14 cellular contexts compared by ENCODE assay signal in genomic region chr1:186792870-186793581, GRCh38. TPM values are rescaled to one million over a fixed set of nuclear protein-coding genes. Genes with fewer than 3 reads are reported as not detected.
DNase-seq lines count a peak whose midpoint lies in the region; ATAC-seq, FAIRE-seq and TF ChIP-seq lines count a peak whose summit lies in the region.
"Had no signal": no experiment of that assay in that cellular context is flagged by ENCODE, and none has a peak within 500 bp of the region (broad histone marks: within the 10 kb centered on the region; RNA-seq: fewer than 3 reads in every experiment).

No MANE protein-coding gene starts in this region.

- H3K27ac ChIP-seq in ACC112 (ENCODE audit: low read depth, low read length) (peak overlapping the region; percentile 16; the same call in 1 of the 2 replicates), IMR-90 (ENCODE audit: insufficient read depth, low read length) (no peak overlapping the region), astrocyte (ENCODE audit: low read depth, low read length) (peak overlapping the region; percentile 34)
- H3K27ac ChIP-seq: esophagus squamous epithelium, stomach had no signal

- H2BK15ac ChIP-seq in IMR-90 (ENCODE audit: low read depth, low read length) = 0 out of 3 replicates have a peak overlapping the region, but pooled peaks have one; percentile 54

- no peaks in the 10 kb centered on the region for H3K36me3 Mint-ChIP-seq in astrocyte (ENCODE audit: low read depth, unreplicated experiment)

- H3K9me3 ChIP-seq in IMR-90 (ENCODE audit: control insufficient read depth, insufficient read depth, low read length) = no peaks in the 10 kb centered on the region
- no peaks in the 10 kb centered on the region for H3K9me3 ChIP-seq in astrocyte (ENCODE audit: insufficient read depth, low read depth, low read length)
- H3K9me3 ChIP-seq: esophagus squamous epithelium, stomach had no signal

- no peak overlapping the region for H3K23ac ChIP-seq in IMR-90 (ENCODE audit: low read depth, low read length)

- intact Hi-C loops in IMR-90 (cut with micrococcal nuclease) = no loop called here

- H3K14ac ChIP-seq in IMR-90 (replicated peaks; ENCODE audit: low read depth, low read length) = no peak overlapping the region

- peak; percentile 41 for DNase-seq in IMR-90
- DNase-seq in astrocyte (ENCODE audit: low read depth) = peak; percentile 81
- no peak for DNase-seq in stimulated activated CD4-positive, alpha-beta T cell treated with anti-CD3 and anti-CD28 coated beads, Interleukin-1b, Interleukin-23, amount 100 ng/mL, for 48 hours
- no peak for DNase-seq in RPMI8226
- DNase-seq: activated gamma-delta T cell, DMS79 treated with DMSO at 0.1 percent for 48 hours, esophagus squamous epithelium, NCI-H1436 treated with DMSO at 0.1 percent for 48 hours, stomach had no signal

- H3K27me3 Mint-ChIP-seq in astrocyte (ENCODE audit: low read depth, unreplicated experiment) = no peaks in the 10 kb centered on the region

- no peak for FAIRE-seq in astrocyte (lab: Jason Lieb, UNC)
- FAIRE-seq: GM12891 had no signal

- peak overlapping the region; percentile 26; the same call in 1 of the 2 replicates for H3K56ac ChIP-seq in IMR-90 (ENCODE audit: extremely low read depth, insufficient read depth, low read length)

- H3K4me3 ChIP-seq in ACC112 (ENCODE audit: low read depth, low read length) = no peak overlapping the region
- no peak overlapping the region for H3K4me3 ChIP-seq in IMR-90 (ENCODE audit: insufficient read depth, low read depth, low read length)
- no peak overlapping the region for H3K4me3 ChIP-seq in astrocyte (ENCODE audit: insufficient read depth, low read depth, low read length)
- H3K4me3 ChIP-seq: esophagus squamous epithelium, stomach had no signal

- no peaks in the 10 kb centered on the region; the same call in 1 of the 2 replicates for H3K9me1 ChIP-seq in IMR-90 (ENCODE audit: insufficient read depth, low read length)

- no peaks in the 10 kb centered on the region for H3K9me3 Mint-ChIP-seq in astrocyte (ENCODE audit: unreplicated experiment)

- no peak for TF ChIP-seq RAD21 in IMR-90 (IDR thresholded peaks at IDR 0.05; ENCODE audit: low read length)

- H4K5ac ChIP-seq in IMR-90 (ENCODE audit: low read depth, low read length) = no peak overlapping the region

- H4K8ac ChIP-seq in IMR-90 (ENCODE audit: low read depth in 2 of 2, low read length in 2 of 2) = 0 out of 4 replicates have a peak overlapping the region, but pooled peaks of 1 of the 2 experiments have one; percentile 40

- no CpG with 5 or more reads among the region's 7 CpGs for WGBS in IMR-90 (ENCODE audit: extremely low coverage in 2 of 2, insufficient read length in 1 of 2), 2 experiments

- no peak overlapping the region for H3K4me3 Mint-ChIP-seq in astrocyte (ENCODE audit: unreplicated experiment)

- no peak overlapping the region; the same call in 1 of the 2 replicates for H3K4me2 ChIP-seq in IMR-90 (ENCODE audit: low read depth, low read length)
- peak overlapping the region; percentile 31 for H3K4me2 ChIP-seq in astrocyte (ENCODE audit: low read length)

- H3K36me3 ChIP-seq in ACC112 (ENCODE audit: insufficient read depth, low read length) (no peaks in the 10 kb centered on the region), IMR-90 (ENCODE audit: control insufficient read depth, insufficient read depth, low read length) (no peaks in the 10 kb centered on the region), astrocyte (ENCODE audit: insufficient read depth, low read length) (no peaks in the 10 kb centered on the region)
- H3K36me3 ChIP-seq: esophagus squamous epithelium, stomach had no signal

- H2AK9ac ChIP-seq in IMR-90 (replicated peaks; ENCODE audit: low read depth, low read length, poor library complexity) = no peak overlapping the region

- POLR2A ChIA-PET in IMR-90 (lab: Charles Lee; ENCODE audit: unreplicated experiment) = no interaction called here

- H3K9ac ChIP-seq in IMR-90 (ENCODE audit: low read depth, low read length) (no peak overlapping the region), astrocyte (ENCODE audit: low read length) (no peak overlapping the region)

- no peak overlapping the region; the same call in 1 of the 2 replicates for H3K18ac ChIP-seq in IMR-90 (ENCODE audit: low read depth, low read length)

- dilution Hi-C loops in IMR-90 (cut with HindIII; ENCODE audit: low sequenced_read_pairs, unreplicated experiment) = no loop called here

- no peak overlapping the region; the same call in 1 of the 2 replicates for H2BK120ac ChIP-seq in IMR-90 (ENCODE audit: low read depth, low read length)

- H2AFZ ChIP-seq in ACC112 (ENCODE audit: low read length, unreplicated experiment) (no peak overlapping the region), IMR-90 (replicated peaks; ENCODE audit: low read length, poor library complexity) (no peak overlapping the region), astrocyte (ENCODE audit: low read depth, low read length) (no peak overlapping the region)

- peak overlapping the region; percentile 72; the same call in 1 of the 2 replicates for H2BK20ac ChIP-seq in IMR-90 (ENCODE audit: low read depth, low read length)

- H4K91ac ChIP-seq in IMR-90 (ENCODE audit: insufficient read depth, low read depth, low read length) = no peak overlapping the region

- H4K20me1 ChIP-seq in IMR-90 (ENCODE audit: insufficient read depth, low read length) (no peaks in the 10 kb centered on the region), astrocyte (ENCODE audit: insufficient read depth, low read length) (no peaks in the 10 kb centered on the region)

- no peak overlapping the region for H3K27ac Mint-ChIP-seq in astrocyte (ENCODE audit: unreplicated experiment)

- H3K27me3 ChIP-seq in ACC112 (ENCODE audit: insufficient read depth, low read length) (no peaks in the 10 kb centered on the region), IMR-90 (ENCODE audit: control insufficient read depth, insufficient read depth, low read length) (no peaks in the 10 kb centered on the region), astrocyte (ENCODE audit: insufficient read depth, low read length) (no peaks in the 10 kb centered on the region)
- H3K27me3 ChIP-seq: esophagus squamous epithelium, stomach had no signal

- H2BK5ac ChIP-seq in IMR-90 (ENCODE audit: low read depth, low read length, poor library complexity, severe bottlenecking) = peak overlapping the region; percentile 65

- H3K4me1 Mint-ChIP-seq in astrocyte (ENCODE audit: low read depth, unreplicated experiment) = peaks cover 2% of the 10 kb centered on the region

- ATAC-seq in GM21390 (IDR thresholded peaks at IDR 0.05; ENCODE audit: unreplicated experiment) = peak; percentile 51
- no peak for ATAC-seq in IMR-90 (ENCODE audit: low read depth)
- ATAC-seq in HG02885 (IDR thresholded peaks at IDR 0.05; ENCODE audit: poor library complexity, unreplicated experiment) = no peak
- ATAC-seq in GM19023 (IDR thresholded peaks at IDR 0.05; ENCODE audit: unreplicated experiment) = no peak

- no peaks in the 10 kb centered on the region for H3K79me1 ChIP-seq in IMR-90 (ENCODE audit: low read depth in 1 of 2, low read length in 2 of 2)

- H3K4ac ChIP-seq in IMR-90 (ENCODE audit: low read depth, low read length) = peak overlapping the region; percentile 61; the same call in 1 of the 2 replicates

- H2AK5ac ChIP-seq in IMR-90 (ENCODE audit: low read depth, low read length) = no peak overlapping the region

- BruUV-seq in IMR-90 (replicated peaks; lab: Mats Ljungman, UMichigan) = no TSS peak

- in situ Hi-C loops in IMR-90 (cut with MboI; ENCODE audit: low sequenced_read_pairs) = no loop called here

- H3K4me1 ChIP-seq in ACC112 (ENCODE audit: control insufficient read depth, insufficient read depth, low read length, unreplicated experiment) = no peaks in the 10 kb centered on the region
- H3K4me1 ChIP-seq in IMR-90 (ENCODE audit: control insufficient read depth, insufficient read depth, low read length) = no peaks in the 10 kb centered on the region; the same call in 1 of the 2 replicates
- H3K4me1 ChIP-seq in astrocyte (ENCODE audit: insufficient read depth, low read length) = no peaks in the 10 kb centered on the region
- H3K4me1 ChIP-seq: esophagus squamous epithelium, stomach had no signal

- TF ChIP-seq CTCF in IMR-90 (conservative IDR thresholded peaks at IDR 0.05; ENCODE audit: low read depth, low read length) (no peak), astrocyte (IDR thresholded peaks at IDR 0.05; ENCODE audit: insufficient read depth, low read depth, low read length) (no peak)

- CTCF ChIA-PET in IMR-90 (lab: Yijun Ruan, JAX) = interaction anchor here (0.6 kb wide), 1 partner anchor 87 kb away, joined by 3 read pairs; no protein-coding TSS in a partner anchor

- TF ChIP-seq POLR2A in IMR-90 (IDR thresholded peaks at IDR 0.05; ENCODE audit: low read depth, low read length) = no peak

- no peaks in the 10 kb centered on the region for H3K79me2 ChIP-seq in ACC112 (ENCODE audit: control insufficient read depth, insufficient read depth, low read length, unreplicated experiment)
- H3K79me2 ChIP-seq in astrocyte (ENCODE audit: insufficient read depth, low read length) = no peaks in the 10 kb centered on the region

TF ChIP-seq in IMR-90, 13 proteins besides CTCF, POLR2A, EP300 and RAD21 (continues in another document):
- TF ChIP-seq MXI1 (IDR thresholded peaks at IDR 0.05; ENCODE audit: borderline replicate concordance, low read depth, low read length) (no peak), RFX5 (IDR thresholded peaks at IDR 0.05; ENCODE audit: low read depth, low read length) (no peak), FOS (IDR thresholded peaks at IDR 0.05; ENCODE audit: low read depth, low read length) (no peak), RCOR1 (IDR thresholded peaks at IDR 0.05; ENCODE audit: insufficient replicate concordance, low read length) (no peak), CHD1 (IDR thresholded peaks at IDR 0.05; ENCODE audit: low read depth, low read length) (no peak), BHLHE40 (IDR thresholded peaks at IDR 0.05; ENCODE audit: low read depth, low read length) (no peak), CEBPB (IDR thresholded peaks at IDR 0.05; ENCODE audit: low read depth, low read length) (no peak), ELK1 (IDR thresholded peaks at IDR 0.05; ENCODE audit: borderline replicate concordance, low read depth, low read length) (no peak), MAFK (IDR thresholded peaks at IDR 0.05; ENCODE audit: low read depth, low read length) (no peak)

RNA-seq across cellular contexts. Expression of gene PLA2G4A, which starts 35.7 kb away (rescaled TPM):
- total RNA-seq in IMR-90 (2012; rRNA removed) (3.8 and 4.4 TPM in 2 replicates), astrocyte (1.4 and 1.9 TPM in 2 replicates)
- 1.6 TPM in 2 replicates for polyA plus RNA-seq in IMR-90 (2012; rRNA removed)
- 0.22 and 0.39 TPM in 2 replicates for polyA plus RNA-seq in IMR-90 (2012; cell fraction: cytosol; rRNA removed)
- polyA plus RNA-seq in IMR-90 (2012; cell fraction: nucleus; rRNA removed; ENCODE audit: low replicate concordance) = 0.04 and 0.80 TPM in 2 replicates

Comparison
In these comparisons a context has a peak if more than half of its experiments do, and no peak if none do; other contexts are left out.
1. DNase-seq: peak in IMR-90 (single experiment) and astrocyte (single experiment); none in stimulated activated CD4-positive, alpha-beta T cell treated with anti-CD3 and anti-CD28 coated beads, Interleukin-1b, Interleukin-23, amount 100 ng/mL, for 48 hours (single experiment) and RPMI8226 (single experiment).